14 cellular contexts compared by ENCODE assay signal in the genomic region with DNA sequence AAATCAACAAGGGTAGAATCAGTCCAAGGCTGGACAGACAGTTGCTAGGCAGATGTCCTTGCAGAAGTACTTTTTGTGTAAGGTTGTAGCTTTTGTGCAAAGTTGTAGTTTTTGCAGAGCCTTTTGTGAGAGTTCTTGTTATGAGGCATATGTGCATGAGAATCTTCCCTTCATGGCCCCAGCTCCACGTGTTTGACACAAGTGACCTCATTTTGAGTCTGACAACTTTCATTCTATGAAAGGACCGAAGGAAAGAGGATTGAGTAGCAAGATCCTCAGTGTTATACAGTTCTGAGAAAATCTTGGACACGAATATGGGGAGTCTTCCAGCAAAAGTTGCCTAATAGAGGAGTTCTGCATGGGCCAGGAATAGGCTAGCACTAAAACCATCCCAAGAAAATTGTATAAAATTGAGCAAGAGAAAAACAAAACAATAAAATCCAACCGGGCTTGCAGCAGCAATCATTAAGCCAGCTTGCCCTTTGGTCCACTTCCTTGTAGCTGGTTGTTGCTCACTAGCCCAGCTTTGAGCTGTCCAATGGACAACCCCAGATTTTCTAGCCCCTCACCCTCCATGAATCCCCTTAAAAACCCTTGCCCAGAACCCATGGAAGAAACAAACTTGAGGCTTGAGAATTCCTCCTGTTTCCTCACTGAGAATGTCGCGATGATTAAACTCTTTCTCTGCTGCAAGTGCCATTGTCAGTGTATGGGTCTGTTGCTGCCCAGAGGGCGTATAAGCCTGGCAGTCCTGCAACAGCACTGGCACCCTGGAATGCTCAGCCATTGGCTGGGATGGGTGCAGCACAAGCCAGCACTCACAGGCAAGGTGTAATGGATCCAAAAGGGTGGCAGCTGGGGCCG. TPM values are rescaled to one million over a fixed set of nuclear protein-coding genes. Genes with fewer than 3 reads are reported as not detected.
DNase-seq lines count a peak whose midpoint lies in the region; ATAC-seq and TF ChIP-seq lines count a peak whose summit lies in the region.
"Had no signal": no experiment of that assay in that cellular context is flagged by ENCODE, and none has a peak within 500 bp of the region (broad histone marks: within the 10 kb centered on the region; RNA-seq: fewer than 3 reads in every experiment).

No MANE protein-coding gene starts in this region.

- POLR2A ChIA-PET in WTC11 (lab: Charles Lee): no interaction called here

- no peak overlapping the region for H2AFZ ChIP-seq in hepatocyte

- H3K4me1 ChIP-seq in hepatocyte (ENCODE audit: insufficient read depth) (peaks cover 28% of the 10 kb centered on the region), psoas muscle (no peaks in the 10 kb centered on the region)

- no peak for TF ChIP-seq CTCF in GM12865 (IDR thresholded peaks at IDR 0.05; ENCODE audit: insufficient read depth, low read depth, low read length, missing control alignments)
- TF ChIP-seq CTCF in WTC11 (IDR thresholded peaks at IDR 0.05): no peak
- no peak for TF ChIP-seq CTCF in hepatocyte (IDR thresholded peaks at IDR 0.05; ENCODE audit: poor library complexity)
- TF ChIP-seq CTCF in psoas muscle (IDR thresholded peaks at IDR 0.05): no peak

- H3K9me3 ChIP-seq in hepatocyte (ENCODE audit: low read depth) (no peaks in the 10 kb centered on the region), psoas muscle (no peaks in the 10 kb centered on the region)

- 76% methylated on average over 8 of the region's 8 CpGs for WGBS in hepatocyte (ENCODE audit: low lambda C conversion rate, missing lambda C conversion rate)
- WGBS in psoas muscle, 3 donors: 32 to 48% (median 34%) methylated on average over 8 of the region's 8 CpGs

- H3K4me3 ChIP-seq in GM12865 (ENCODE audit: low read depth, low read length) (no peak overlapping the region), hepatocyte (no peak overlapping the region), psoas muscle (no peak overlapping the region)

- no peak overlapping the region for H3K4me2 ChIP-seq in hepatocyte

- peak; percentile 18 for DNase-seq in GM12865 (ENCODE audit: low read depth)
- no peak for DNase-seq in WTC11 (ENCODE audit: low spot score)
- peak; percentile 42 for DNase-seq in hepatocyte (ENCODE audit: low spot score)
- no peak for DNase-seq in psoas muscle
- DNase-seq in D341Med (ENCODE audit: low spot score): no peak
- DNase-seq in SIG-M5 treated with dmso at 0.1 percent for 504 hours (lab: John Stamatoyannopoulos, UW; ENCODE audit: unreplicated experiment): no peak
- DNase-seq in GDM1 (lab: John Stamatoyannopoulos, UW): no peak
- DNase-seq: activated naive CD4-positive, alpha-beta T cell treated with anti-CD3 and anti-CD28 coated beads, Interleukin-2, amount 10 ng/mL, durations not matched to agents 7 days and 5 days; IMR-90; stimulated activated CD4-positive, alpha-beta T cell treated with anti-CD3 and anti-CD28 coated beads, Interleukin-1b, Interleukin-23, amount 100 ng/mL, for 48 hours; stimulated activated naive CD8-positive, alpha-beta T cell treated with anti-CD3 and anti-CD28 coated beads, Interleukin-15, amount 100 ng/mL, for 72 hours had no signal

- intact Hi-C loops in psoas muscle (cut with DNase I): no loop called here

- CTCF ChIA-PET in WTC11 (lab: Charles Lee): interaction anchor here (0.8 to 1.1 kb wide), 3 partner anchors 14 to 393 kb away, joined by 3 to 4 read pairs (median 3); no protein-coding TSS in a partner anchor

- no peaks in the 10 kb centered on the region for H3K9me2 ChIP-seq in hepatocyte (replicated peaks; ENCODE audit: insufficient read depth)

- no peaks in the 10 kb centered on the region for H3K36me3 ChIP-seq in hepatocyte (replicated peaks; ENCODE audit: insufficient read depth, low read depth)
- no peaks in the 10 kb centered on the region for H3K36me3 ChIP-seq in psoas muscle (ENCODE audit: insufficient read depth in 1 of 2, low read depth in 1 of 2)

- no peak overlapping the region for H3K27ac Mint-ChIP-seq in WTC11
- H3K27ac Mint-ChIP-seq: activated naive CD4-positive, alpha-beta T cell treated with anti-CD3 and anti-CD28 coated beads, Interleukin-2, amount 10 ng/mL, durations not matched to agents 7 days and 5 days; stimulated activated naive CD8-positive, alpha-beta T cell treated with anti-CD3 and anti-CD28 coated beads, Interleukin-15, amount 100 ng/mL, for 72 hours had no signal

- ATAC-seq in WTC11 (peak; percentile 74), psoas muscle (peak; percentile 48 to 82 (median 59)), HG02642 (IDR thresholded peaks at IDR 0.05; ENCODE audit: poor library complexity, unreplicated experiment) (no peak)
- ATAC-seq: stimulated activated naive CD8-positive, alpha-beta T cell treated with anti-CD3 and anti-CD28 coated beads, Interleukin-15, amount 100 ng/mL, for 72 hours had no signal

- H3K79me2 ChIP-seq in hepatocyte: peaks cover 17% of the 10 kb centered on the region

- no peak overlapping the region for H3K4me3 Mint-ChIP-seq in WTC11
- H3K4me3 Mint-ChIP-seq: activated naive CD4-positive, alpha-beta T cell treated with anti-CD3 and anti-CD28 coated beads, Interleukin-2, amount 10 ng/mL, durations not matched to agents 7 days and 5 days; dendritic cell treated with granulocyte-macrophage colony-stimulating factor and Interleukin-4, amounts not matched to agents 40 ng/mL and 50 ng/mL, for 4 days; stimulated activated naive CD8-positive, alpha-beta T cell treated with anti-CD3 and anti-CD28 coated beads, Interleukin-15, amount 100 ng/mL, for 72 hours had no signal

- no peaks in the 10 kb centered on the region for H4K20me1 ChIP-seq in hepatocyte (ENCODE audit: insufficient read depth, poor library complexity, severe bottlenecking)

- H3K27me3 ChIP-seq in hepatocyte: no peaks in the 10 kb centered on the region
- H3K27me3 ChIP-seq in psoas muscle (ENCODE audit: insufficient read depth in 3 of 3, low read length in 2 of 3): no peaks in the 10 kb centered on the region

- peaks cover 9% of the 10 kb centered on the region; the same call in 1 of the 2 replicates for H3K9me3 Mint-ChIP-seq in WTC11
- H3K9me3 Mint-ChIP-seq: activated naive CD4-positive, alpha-beta T cell treated with anti-CD3 and anti-CD28 coated beads, Interleukin-2, amount 10 ng/mL, durations not matched to agents 7 days and 5 days; stimulated activated naive CD8-positive, alpha-beta T cell treated with anti-CD3 and anti-CD28 coated beads, Interleukin-15, amount 100 ng/mL, for 72 hours had no signal

- no peaks in the 10 kb centered on the region for H3K36me3 Mint-ChIP-seq in WTC11

- H3K4me1 Mint-ChIP-seq in WTC11: peaks cover 31% of the 10 kb centered on the region

- H3K27ac ChIP-seq in hepatocyte (peak overlapping the region; percentile 89), psoas muscle (no peak overlapping the region)

- no peaks in the 10 kb centered on the region; the same call in 1 of the 2 replicates for H3K27me3 Mint-ChIP-seq in WTC11 (ENCODE audit: low read depth)
- H3K27me3 Mint-ChIP-seq: activated naive CD4-positive, alpha-beta T cell treated with anti-CD3 and anti-CD28 coated beads, Interleukin-2, amount 10 ng/mL, durations not matched to agents 7 days and 5 days; dendritic cell treated with granulocyte-macrophage colony-stimulating factor and Interleukin-4, amounts not matched to agents 40 ng/mL and 50 ng/mL, for 4 days; stimulated activated naive CD8-positive, alpha-beta T cell treated with anti-CD3 and anti-CD28 coated beads, Interleukin-15, amount 100 ng/mL, for 72 hours had no signal

TF ChIP-seq in WTC11, 78 proteins besides CTCF, POLR2A, EP300 and RAD21:
- TF ChIP-seq RELA (CRISPR knock-in tag; IDR thresholded peaks at IDR 0.05; ENCODE audit: borderline replicate concordance) (no peak), ATF1 (CRISPR knock-in tag; IDR thresholded peaks at IDR 0.05) (no peak), GRHL2 (CRISPR knock-in tag; IDR thresholded peaks at IDR 0.05; ENCODE audit: insufficient replicate concordance, severe bottlenecking) (no peak), JUN (CRISPR knock-in tag; IDR thresholded peaks at IDR 0.05) (no peak), MYBL2 (CRISPR knock-in tag; IDR thresholded peaks at IDR 0.05) (no peak), ZNF317 (CRISPR knock-in tag; IDR thresholded peaks at IDR 0.05; ENCODE audit: borderline replicate concordance, low read depth) (no peak), FOXJ3 (CRISPR knock-in tag; IDR thresholded peaks at IDR 0.05; ENCODE audit: borderline replicate concordance) (no peak)
- TF ChIP-seq, protein P1, sequence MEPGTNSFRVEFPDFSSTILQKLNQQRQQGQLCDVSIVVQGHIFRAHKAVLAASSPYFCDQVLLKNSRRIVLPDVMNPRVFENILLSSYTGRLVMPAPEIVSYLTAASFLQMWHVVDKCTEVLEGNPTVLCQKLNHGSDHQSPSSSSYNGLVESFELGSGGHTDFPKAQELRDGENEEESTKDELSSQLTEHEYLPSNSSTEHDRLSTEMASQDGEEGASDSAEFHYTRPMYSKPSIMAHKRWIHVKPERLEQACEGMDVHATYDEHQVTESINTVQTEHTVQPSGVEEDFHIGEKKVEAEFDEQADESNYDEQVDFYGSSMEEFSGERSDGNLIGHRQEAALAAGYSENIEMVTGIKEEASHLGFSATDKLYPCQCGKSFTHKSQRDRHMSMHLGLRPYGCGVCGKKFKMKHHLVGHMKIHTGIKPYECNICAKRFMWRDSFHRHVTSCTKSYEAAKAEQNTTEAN (CRISPR knock-in tag; IDR thresholded peaks at IDR 0.05): no peak
- TF ChIP-seq, protein P2, sequence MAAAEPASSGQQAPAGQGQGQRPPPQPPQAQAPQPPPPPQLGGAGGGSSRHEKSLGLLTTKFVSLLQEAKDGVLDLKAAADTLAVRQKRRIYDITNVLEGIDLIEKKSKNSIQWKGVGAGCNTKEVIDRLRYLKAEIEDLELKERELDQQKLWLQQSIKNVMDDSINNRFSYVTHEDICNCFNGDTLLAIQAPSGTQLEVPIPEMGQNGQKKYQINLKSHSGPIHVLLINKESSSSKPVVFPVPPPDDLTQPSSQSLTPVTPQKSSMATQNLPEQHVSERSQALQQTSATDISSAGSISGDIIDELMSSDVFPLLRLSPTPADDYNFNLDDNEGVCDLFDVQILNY (CRISPR knock-in tag; IDR thresholded peaks at IDR 0.05): no peak
TF ChIP-seq in WTC11: peak in this region for 0.

RNA-seq across cellular contexts. Expression of gene EPSTI1, which starts 6.5 kb away (rescaled TPM):
- total RNA-seq in WTC11 (2021) (0.37 to 2.1 TPM (median 0.73 TPM) in 3 replicates), hepatocyte (22.2 and 24.5 TPM in 2 replicates), psoas muscle (1 to 10 TPM; 1.4 to 2.6 (median 1.5) TPM)
- polyA plus RNA-seq in hepatocyte (27.7 and 31.0 TPM in 2 replicates), psoas muscle (under 1 TPM; 0.82 to 0.91 (median 0.89) TPM)
- polyA plus RNA-seq: neural cell had no signal

RNA-seq across cellular contexts. Expression of gene DNAJC15, which starts 37.8 kb away (rescaled TPM):
- total RNA-seq in WTC11 (2021) (12.2 to 15.6 TPM (median 13.5 TPM) in 3 replicates), hepatocyte (3.5 and 4.3 TPM in 2 replicates), psoas muscle (10 to 100 TPM in 3 of 4 donors, 1 to 10 TPM in 1; 9.4 to 13.6 (median 11.4) TPM)
- polyA plus RNA-seq in hepatocyte (10.6 and 12.4 TPM in 2 replicates), psoas muscle (10 to 100 TPM; 17.1 to 22.4 (median 18.8) TPM)

Comparison
In these comparisons a context has a peak if more than half of its experiments do, and no peak if none do; other contexts are left out.
1. DNase-seq: peak in GM12865 (single experiment) and hepatocyte (single experiment); none in WTC11 (single experiment), psoas muscle (0 of 2), D341Med (single experiment), SIG-M5 treated with dmso at 0.1 percent for 504 hours (single experiment) and GDM1 (single experiment).